8 cellular contexts compared by ENCODE assay signal in genomic region chr6:116387374-116387773, GRCh38. TPM values are rescaled to one million over a fixed set of nuclear protein-coding genes. Genes with fewer than 3 reads are reported as not detected.
DNase-seq lines count a peak whose midpoint lies in the region; FAIRE-seq and TF ChIP-seq lines count a peak whose summit lies in the region.

No MANE protein-coding gene starts in this region.

- no peak overlapping the region for H3K27ac Mint-ChIP-seq in activated T-helper 1 cell treated with anti-CD3 and anti-CD28 coated beads, Interleukin-12 subunit alpha, Interleukin-12 subunit beta, Interleukin-2, Interleukin-4 antibody, amounts not matched to agents 30 ng/mL and 10 ng/mL and 1 ng/mL, durations not matched to agents 14 hours and 24 hours and 36 hours

- no peaks in the 10 kb centered on the region for H4K20me1 ChIP-seq in keratinocyte (ENCODE audit: control insufficient read depth, extremely low read depth, insufficient read depth, low read length)

- DNase-seq in GM18507 (ENCODE audit: extremely low spot score, insufficient read length, low read depth) (no peak), HCEC 1CT (peak; percentile 88), MV-4-11 (lab: John Stamatoyannopoulos, UW) (peak; percentile 10), keratinocyte (ENCODE audit: low read depth, low spot score) (no peak), ureter (ENCODE audit: low spot score) (no peak), NAMALWA (ENCODE audit: low spot score) (no peak)
- DNase-seq in activated T-helper 1 cell treated with anti-CD3 and anti-CD28 coated beads, Interleukin-12 subunit alpha, Interleukin-12 subunit beta, Interleukin-2, Interleukin-4 antibody, amounts not matched to agents 30 ng/mL and 10 ng/mL and 1 ng/mL, durations not matched to agents 14 hours and 24 hours and 36 hours (ENCODE audit: low spot score): no peak
- DNase-seq in stimulated activated CD4-positive, alpha-beta T cell treated with anti-CD3 and anti-CD28 coated beads, Interleukin-12 subunit alpha, Interleukin-12 subunit beta, amount 100 ng/mL, for 4 hours: no peak

- H3K4me1 Mint-ChIP-seq in activated T-helper 1 cell treated with anti-CD3 and anti-CD28 coated beads, Interleukin-12 subunit alpha, Interleukin-12 subunit beta, Interleukin-2, Interleukin-4 antibody, amounts not matched to agents 30 ng/mL and 10 ng/mL and 1 ng/mL, durations not matched to agents 14 hours and 24 hours and 36 hours (ENCODE audit: low read depth): peaks cover 34% of the 10 kb centered on the region

- H3K9me1 ChIP-seq in keratinocyte (ENCODE audit: control insufficient read depth, extremely low read depth, insufficient read depth, low read length): no peaks in the 10 kb centered on the region

- H3K9me3 ChIP-seq in keratinocyte (ENCODE audit: control insufficient read depth, low read depth, low read length): no peaks in the 10 kb centered on the region

- peaks cover 71% of the 10 kb centered on the region for H3K79me2 ChIP-seq in keratinocyte (ENCODE audit: control insufficient read depth, insufficient read depth, low read length)

- peak overlapping the region; percentile 76 for H3K9ac ChIP-seq in keratinocyte (ENCODE audit: control insufficient read depth, extremely low read depth, insufficient read depth, low read length)

- no peaks in the 10 kb centered on the region for H3K36me3 ChIP-seq in keratinocyte (ENCODE audit: control insufficient read depth in 2 of 2, extremely low read depth in 1 of 2, insufficient read depth in 2 of 2, low read length in 2 of 2)

- no peaks in the 10 kb centered on the region for H3K27me3 ChIP-seq in keratinocyte (ENCODE audit: control insufficient read depth, extremely low read depth, insufficient read depth, low read length)

- dilution Hi-C loops in keratinocyte (cut with MboI; ENCODE audit: extremely low pct_ligation_motif_present, low sequenced_read_pairs): no loop called here

- FAIRE-seq in GM18507 (lab: Jason Lieb, UNC): peak; percentile 98
- peak; percentile 99 for FAIRE-seq in keratinocyte (lab: Jason Lieb, UNC)

- no peak for TF ChIP-seq CTCF in keratinocyte (optimal IDR thresholded peaks at IDR 0.05 in 1 of 3, IDR thresholded peaks at IDR 0.05 in 1 of 3, conservative IDR thresholded peaks at IDR 0.05 in 1 of 3; ENCODE audit: extremely low read depth in 1 of 3, insufficient read depth in 2 of 3, low read length in 3 of 3)

- peak overlapping the region; percentile 99 for H3K27ac ChIP-seq in keratinocyte (ENCODE audit: control insufficient read depth, insufficient read depth, low read length)

- H3K4me3 ChIP-seq in keratinocyte (ENCODE audit: control insufficient read depth in 2 of 3, extremely low read depth in 1 of 3, insufficient read depth in 2 of 3, low read depth in 1 of 3, low read length in 3 of 3): peak overlapping the region in 2 of 3 experiments; percentile 40 to 43

- H3K27me3 Mint-ChIP-seq in activated T-helper 1 cell treated with anti-CD3 and anti-CD28 coated beads, Interleukin-12 subunit alpha, Interleukin-12 subunit beta, Interleukin-2, Interleukin-4 antibody, amounts not matched to agents 30 ng/mL and 10 ng/mL and 1 ng/mL, durations not matched to agents 14 hours and 24 hours and 36 hours (ENCODE audit: insufficient read depth): peaks cover 14% of the 10 kb centered on the region

- intact Hi-C loops in activated T-helper 1 cell treated with anti-CD3 and anti-CD28 coated beads, Interleukin-12 subunit alpha, Interleukin-12 subunit beta, Interleukin-2, Interleukin-4 antibody, amounts not matched to agents 30 ng/mL and 10 ng/mL and 1 ng/mL, durations not matched to agents 14 hours and 24 hours and 36 hours (cut with micrococcal nuclease): loop anchor here (2.0 kb wide), 1 partner anchor 15 kb away; no protein-coding TSS in a partner anchor

- peaks cover 1% of the 10 kb centered on the region for H3K36me3 Mint-ChIP-seq in activated T-helper 1 cell treated with anti-CD3 and anti-CD28 coated beads, Interleukin-12 subunit alpha, Interleukin-12 subunit beta, Interleukin-2, Interleukin-4 antibody, amounts not matched to agents 30 ng/mL and 10 ng/mL and 1 ng/mL, durations not matched to agents 14 hours and 24 hours and 36 hours (ENCODE audit: low read depth)

- H3K4me3 Mint-ChIP-seq in activated T-helper 1 cell treated with anti-CD3 and anti-CD28 coated beads, Interleukin-12 subunit alpha, Interleukin-12 subunit beta, Interleukin-2, Interleukin-4 antibody, amounts not matched to agents 30 ng/mL and 10 ng/mL and 1 ng/mL, durations not matched to agents 14 hours and 24 hours and 36 hours: no peak overlapping the region

- peak overlapping the region; percentile 86 for H3K4me2 ChIP-seq in keratinocyte (ENCODE audit: control insufficient read depth, extremely low read depth, insufficient read depth, low read depth, low read length)

- no peaks in the 10 kb centered on the region for H3K9me3 Mint-ChIP-seq in activated T-helper 1 cell treated with anti-CD3 and anti-CD28 coated beads, Interleukin-12 subunit alpha, Interleukin-12 subunit beta, Interleukin-2, Interleukin-4 antibody, amounts not matched to agents 30 ng/mL and 10 ng/mL and 1 ng/mL, durations not matched to agents 14 hours and 24 hours and 36 hours

- H3K4me1 ChIP-seq in keratinocyte (ENCODE audit: control insufficient read depth, extremely low read depth, insufficient read depth, low read length): peaks cover 57% of the 10 kb centered on the region

- H2AFZ ChIP-seq in keratinocyte (ENCODE audit: control insufficient read depth, low read length): no peak overlapping the region

RNA-seq across cellular contexts. Expression of gene DSE, which starts 16.6 kb away (rescaled TPM):
- polyA plus RNA-seq in keratinocyte: 87.6 to 144 TPM (median 99.7 TPM) in 3 replicates
- polyA plus RNA-seq in keratinocyte (2011; ENCODE audit: low read depth): 39.1 TPM
- 37.0 and 60.3 TPM in 2 replicates for polyA plus RNA-seq in keratinocyte (2011; cell fraction: cytosol; rRNA removed)
- polyA plus RNA-seq in keratinocyte (2011; cell fraction: nucleus; rRNA removed): 124 and 141 TPM in 2 replicates
- polyA plus RNA-seq in keratinocyte (2012; ENCODE audit: low replicate concordance): 54.9 and 70.3 TPM in 2 replicates
- 179 to 186 TPM (median 184 TPM) in 3 replicates for polyA minus RNA-seq in keratinocyte
- polyA minus RNA-seq in keratinocyte (2011; cell fraction: cytosol; rRNA and poly(A)+ RNA removed): 57.2 TPM
- 150 and 256 TPM in 2 replicates for polyA minus RNA-seq in keratinocyte (2011; cell fraction: nucleus; rRNA and poly(A)+ RNA removed)
- 1.9 and 3.1 TPM in 2 replicates for total RNA-seq in activated T-helper 1 cell treated with anti-CD3 and anti-CD28 coated beads, Interleukin-12 subunit alpha, Interleukin-12 subunit beta, Interleukin-2, Interleukin-4 antibody, amounts not matched to agents 30 ng/mL and 10 ng/mL and 1 ng/mL, durations not matched to agents 14 hours and 24 hours and 36 hours
- 43.9 TPM for total RNA-seq in ureter

Comparison
In these comparisons a context has a peak if more than half of its experiments do, and no peak if none do; other contexts are left out.
1. DNase-seq: peak in HCEC 1CT (single experiment) and MV-4-11 (single experiment); none in GM18507 (single experiment), keratinocyte (single experiment), activated T-helper 1 cell treated with anti-CD3 and anti-CD28 coated beads, Interleukin-12 subunit alpha, Interleukin-12 subunit beta, Interleukin-2, Interleukin-4 antibody, amounts not matched to agents 30 ng/mL and 10 ng/mL and 1 ng/mL, durations not matched to agents 14 hours and 24 hours and 36 hours (single experiment), ureter (single experiment), NAMALWA (single experiment) and stimulated activated CD4-positive, alpha-beta T cell treated with anti-CD3 and anti-CD28 coated beads, Interleukin-12 subunit alpha, Interleukin-12 subunit beta, amount 100 ng/mL, for 4 hours (single experiment).
2. RNA of gene DSE, which starts 16.6 kb away (total RNA-seq): 43.9 TPM in ureter (single experiment); 1.9 to 3.1 TPM in activated T-helper 1 cell treated with anti-CD3 and anti-CD28 coated beads, Interleukin-12 subunit alpha, Interleukin-12 subunit beta, Interleukin-2, Interleukin-4 antibody, amounts not matched to agents 30 ng/mL and 10 ng/mL and 1 ng/mL, durations not matched to agents 14 hours and 24 hours and 36 hours; every median in the first group is over 10 times any median in the second.